Comparison of ENCODE assay signal across 18 cellular contexts in genomic region chr12:132194556-132194955, GRCh38.
"Had no signal": no experiment of that assay in that cellular context is flagged by ENCODE, and none has a peak within 500 bp of the region (broad histone marks: within the 10 kb centered on the region; RNA-seq: fewer than 3 reads in every experiment).

No MANE protein-coding gene starts in this region.

- H3K9me3 ChIP-seq: SJCRH30 had no signal

- H3K36me3 ChIP-seq: MG63, SJCRH30 had no signal

- DNase-seq: IMR-90, Karpas-422, KG1, MG63, NCI-H1092, NCI-H1436 treated with DMSO at 0.1 percent for 48 hours, NCI-H1694, NCI-H187 treated with DMSO at 0.1 percent for 48 hours, NCI-H2029 treated with DMSO at 0.1 percent for 48 hours, NCI-H2227 treated with DMSO at 0.1 percent for 48 hours, NCI-H524, NCI-H82, SHP77, SJCRH30, T-helper 1 cell, T-helper 17 cell had no signal

- ATAC-seq: HepG2, SK-N-SH treated with all-trans-retinoic acid at 6 μM for 48 hours, T-helper 17 cell had no signal

- H3K27ac ChIP-seq: SJCRH30 had no signal

- H3K4me1 ChIP-seq: SJCRH30 had no signal

- H3K4me3 ChIP-seq: MG63, SJCRH30 had no signal
